In the genomic region with DNA sequence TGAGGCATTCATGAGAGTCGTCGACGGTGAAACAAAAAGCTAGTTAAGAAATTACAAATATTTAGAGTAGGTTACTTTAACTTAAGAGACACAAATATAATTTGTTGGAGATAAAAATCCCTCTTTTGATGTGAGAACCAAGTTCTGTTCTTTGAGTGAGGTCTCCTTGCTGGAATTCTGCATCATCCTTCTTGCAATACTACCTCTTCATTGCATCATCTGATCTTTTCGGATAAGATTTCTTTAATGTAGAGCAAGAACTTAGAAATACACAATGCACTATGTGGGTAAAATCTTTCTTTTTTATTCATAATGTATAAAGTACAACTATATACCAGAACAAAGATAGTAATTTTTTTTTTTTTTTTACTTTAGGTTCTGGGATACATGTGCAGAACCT, we compare ENCODE assay signal across 18 cellular contexts.
DNase-seq lines count a peak whose midpoint lies in the region; ATAC-seq, FAIRE-seq and TF ChIP-seq lines count a peak whose summit lies in the region.
"Had no signal": no experiment of that assay in that cellular context is flagged by ENCODE, and none has a peak within 500 bp of the region (broad histone marks: within the 10 kb centered on the region; RNA-seq: fewer than 3 reads in every experiment).

No MANE protein-coding gene starts in this region.

- TF ChIP-seq POLR2A in suprapubic skin (IDR thresholded peaks at IDR 0.05), result no peak

- peak overlapping the region; percentile 17 for H3K4me3 ChIP-seq in astrocyte (ENCODE audit: insufficient read depth, low read depth, low read length)
- H3K4me3 ChIP-seq in suprapubic skin, result no peak overlapping the region
- H3K4me3 ChIP-seq in dorsolateral prefrontal cortex, result no peak overlapping the region
- H3K4me3 ChIP-seq: GM12878, spleen had no signal

- ATAC-seq in natural killer cell treated with Interleukin-12 subunit alpha and Interleukin-12 subunit beta and Interleukin-15 and Interleukin-18, amount 100 ng/mL, for 72 hours, result no peak
- ATAC-seq: activated CD8-positive, alpha-beta T cell treated with anti-CD3 and anti-CD28 coated beads for 36 hours; GM12878 had no signal

- H3K27me3 ChIP-seq in astrocyte (ENCODE audit: insufficient read depth, low read length), result no peaks in the 10 kb centered on the region
- H3K27me3 ChIP-seq in suprapubic skin, result no peaks in the 10 kb centered on the region
- H3K27me3 ChIP-seq in dorsolateral prefrontal cortex, result peaks cover 0 to 24% (median 0%) of the 10 kb centered on the region in 45 donors

- H3K9me3 Mint-ChIP-seq in astrocyte (ENCODE audit: unreplicated experiment), result peaks cover 2% of the 10 kb centered on the region
- no peaks in the 10 kb centered on the region for H3K9me3 Mint-ChIP-seq in natural killer cell treated with Interleukin-12 subunit alpha and Interleukin-12 subunit beta and Interleukin-15 and Interleukin-18, amount 100 ng/mL, for 72 hours
- H3K9me3 Mint-ChIP-seq: CD4-positive, alpha-beta T cell had no signal

- H2AFZ ChIP-seq in astrocyte (ENCODE audit: low read depth, low read length), result peak overlapping the region; percentile 30

- intact Hi-C loops in dorsolateral prefrontal cortex (cut with DNase I), result no loop called here

- H3K36me3 Mint-ChIP-seq in astrocyte (ENCODE audit: low read depth, unreplicated experiment), result no peaks in the 10 kb centered on the region
- H3K36me3 Mint-ChIP-seq in natural killer cell treated with Interleukin-12 subunit alpha and Interleukin-12 subunit beta and Interleukin-15 and Interleukin-18, amount 100 ng/mL, for 72 hours, result no peaks in the 10 kb centered on the region
- H3K36me3 Mint-ChIP-seq: mesothelial cell of epicardium had no signal

- H3K4me2 ChIP-seq in astrocyte (ENCODE audit: low read length), result peak overlapping the region; percentile 77

- TF ChIP-seq CTCF in astrocyte (IDR thresholded peaks at IDR 0.05; ENCODE audit: insufficient read depth, low read depth, low read length) (no peak), suprapubic skin (IDR thresholded peaks at IDR 0.05) (no peak), dorsolateral prefrontal cortex (IDR thresholded peaks at IDR 0.05 in 54 of 56, conservative IDR thresholded peaks at IDR 0.05 in 2 of 56; ENCODE audit: low read depth in 1 of 56, partially characterized antibody in 56 of 56) (no peak)

- H3K27ac ChIP-seq in astrocyte (ENCODE audit: low read depth, low read length) (peak overlapping the region; percentile 65), suprapubic skin (peak overlapping the region; percentile 83), dorsolateral prefrontal cortex (peak overlapping the region in 1 of 59 donors; percentile 14)
- H3K27ac ChIP-seq: spleen had no signal

- no peak overlapping the region for H3K4me3 Mint-ChIP-seq in astrocyte (ENCODE audit: unreplicated experiment)
- H3K4me3 Mint-ChIP-seq in natural killer cell treated with Interleukin-12 subunit alpha and Interleukin-12 subunit beta and Interleukin-15 and Interleukin-18, amount 100 ng/mL, for 72 hours, result no peak overlapping the region
- H3K4me3 Mint-ChIP-seq: activated CD8-positive, alpha-beta T cell treated with anti-CD3 and anti-CD28 coated beads for 36 hours; CD4-positive, alpha-beta T cell; mesothelial cell of epicardium had no signal

- peaks cover 14% of the 10 kb centered on the region for H3K4me1 Mint-ChIP-seq in astrocyte (ENCODE audit: low read depth, unreplicated experiment)
- H3K4me1 Mint-ChIP-seq in natural killer cell treated with Interleukin-12 subunit alpha and Interleukin-12 subunit beta and Interleukin-15 and Interleukin-18, amount 100 ng/mL, for 72 hours (ENCODE audit: low read depth in 2 of 2), result peaks cover 10% of the 10 kb centered on the region in 2 donors

- no peak for TF ChIP-seq EP300 in suprapubic skin (IDR thresholded peaks at IDR 0.05)

- no peaks in the 10 kb centered on the region for H3K79me2 ChIP-seq in astrocyte (ENCODE audit: insufficient read depth, low read length)

- peak overlapping the region; percentile 98 for H3K27ac Mint-ChIP-seq in astrocyte (ENCODE audit: unreplicated experiment)
- no peak overlapping the region for H3K27ac Mint-ChIP-seq in natural killer cell treated with Interleukin-12 subunit alpha and Interleukin-12 subunit beta and Interleukin-15 and Interleukin-18, amount 100 ng/mL, for 72 hours
- H3K27ac Mint-ChIP-seq: activated CD8-positive, alpha-beta T cell treated with anti-CD3 and anti-CD28 coated beads for 36 hours; CD4-positive, alpha-beta T cell; mesothelial cell of epicardium had no signal

- H3K27me3 Mint-ChIP-seq in astrocyte (ENCODE audit: low read depth, unreplicated experiment), result peaks cover 6% of the 10 kb centered on the region
- H3K27me3 Mint-ChIP-seq in natural killer cell treated with Interleukin-12 subunit alpha and Interleukin-12 subunit beta and Interleukin-15 and Interleukin-18, amount 100 ng/mL, for 72 hours, result no peaks in the 10 kb centered on the region
- H3K27me3 Mint-ChIP-seq: activated CD8-positive, alpha-beta T cell treated with anti-CD3 and anti-CD28 coated beads for 36 hours; CD4-positive, alpha-beta T cell had no signal

- H3K9ac ChIP-seq in astrocyte (ENCODE audit: low read length), result peak overlapping the region; percentile 70

- no peaks in the 10 kb centered on the region for H3K36me3 ChIP-seq in astrocyte (ENCODE audit: insufficient read depth, low read length)
- H3K36me3 ChIP-seq in suprapubic skin, result no peaks in the 10 kb centered on the region
- H3K36me3 ChIP-seq: spleen had no signal

- 74% methylated on average over 4 of the region's 4 CpGs for WGBS in suprapubic skin

- H3K9me3 ChIP-seq in astrocyte (ENCODE audit: insufficient read depth, low read depth, low read length) (no peaks in the 10 kb centered on the region), suprapubic skin (no peaks in the 10 kb centered on the region)
- H3K9me3 ChIP-seq: spleen had no signal

- FAIRE-seq in astrocyte (lab: Jason Lieb, UNC), result no peak
- FAIRE-seq: GM12878, islet of Langerhans, TTC549 had no signal

- DNase-seq in HCEC 1CT (peak; percentile 37), astrocyte (ENCODE audit: low read depth) (peak; percentile 58), fibroblast of the conjunctiva (ENCODE audit: low read depth) (peak; percentile 53), suprapubic skin (ENCODE audit: low spot score in 2 of 2) (no peak), dorsolateral prefrontal cortex (no peak)
- DNase-seq in natural killer cell treated with Interleukin-12 subunit alpha and Interleukin-12 subunit beta and Interleukin-15 and Interleukin-18, amount 100 ng/mL, for 72 hours (ENCODE audit: low spot score), result no peak
- DNase-seq in activated CD4-positive, alpha-beta T cell treated with anti-CD3 and anti-CD28 coated beads, Interleukin-2, amount 50 U/mL, for 48 hours, result no peak
- DNase-seq: activated CD8-positive, alpha-beta T cell treated with anti-CD3 and anti-CD28 coated beads for 36 hours; aorta; CD4-positive, alpha-beta T cell; effector CD4-positive, alpha-beta T cell; NCI-H1436; spleen; stimulated activated naive CD4-positive, alpha-beta T cell treated with Interleukin-2 at 50 U/mL for 16 hours had no signal

- H4K20me1 ChIP-seq in astrocyte (ENCODE audit: insufficient read depth, low read length), result no peaks in the 10 kb centered on the region

- H3K4me1 ChIP-seq in astrocyte (ENCODE audit: insufficient read depth, low read length) (peaks cover 15% of the 10 kb centered on the region), suprapubic skin (peaks cover 35% of the 10 kb centered on the region)

Comparison
In these comparisons a context has a peak if more than half of its experiments do, and no peak if none do; other contexts are left out.
1. DNase-seq: peak in HCEC 1CT (single experiment), astrocyte (single experiment) and fibroblast of the conjunctiva (single experiment); none in suprapubic skin (0 of 2), natural killer cell treated with Interleukin-12 subunit alpha and Interleukin-12 subunit beta and Interleukin-15 and Interleukin-18, amount 100 ng/mL, for 72 hours (single experiment), dorsolateral prefrontal cortex (0 of 10) and activated CD4-positive, alpha-beta T cell treated with anti-CD3 and anti-CD28 coated beads, Interleukin-2, amount 50 U/mL, for 48 hours (0 of 2).